11 cellular contexts compared by ENCODE assay signal in the genomic region with DNA sequence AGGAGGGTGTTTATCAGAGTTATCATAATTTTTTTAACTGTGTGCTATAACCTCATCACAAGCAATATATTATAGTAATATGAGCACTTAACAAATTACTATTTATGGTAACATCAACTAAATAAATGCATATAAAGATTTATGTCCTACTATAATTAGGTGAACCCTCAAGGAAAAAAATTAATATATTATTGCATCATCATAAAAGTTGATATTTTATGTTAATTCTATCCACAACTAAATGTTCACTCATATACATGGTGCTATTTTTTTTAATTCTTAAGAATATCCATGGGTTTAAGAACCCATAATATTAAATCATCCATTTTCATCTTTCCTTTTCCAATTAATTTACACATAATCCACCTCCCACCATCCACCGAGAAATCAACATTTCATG.
"Had no signal": no experiment of that assay in that cellular context is flagged by ENCODE, and none has a peak within 500 bp of the region (broad histone marks: within the 10 kb centered on the region; RNA-seq: fewer than 3 reads in every experiment).

No MANE protein-coding gene starts in this region.

- H3K36me3 ChIP-seq: HAP-1 had no signal

- H3K4me3 ChIP-seq: GM23248, GM23338, HAP-1 had no signal

- ATAC-seq: GM23338, HCT116 had no signal

- H3K4me2 ChIP-seq: GM23338 had no signal

- FAIRE-seq: H1, H54 had no signal

- H3K9ac ChIP-seq: GM23248 had no signal

- H2AFZ ChIP-seq: GM23248, GM23338 had no signal

- DNase-seq: GM23248, GOT3, H7, H9, HCEC 1CT, HFFc6 had no signal

- H3K4me1 ChIP-seq: HAP-1 had no signal

- H3K27ac ChIP-seq: GM23248 had no signal

- H3K9me3 ChIP-seq: HAP-1 had no signal
